1 cellular context compared by ENCODE assay signal in the genomic region with DNA sequence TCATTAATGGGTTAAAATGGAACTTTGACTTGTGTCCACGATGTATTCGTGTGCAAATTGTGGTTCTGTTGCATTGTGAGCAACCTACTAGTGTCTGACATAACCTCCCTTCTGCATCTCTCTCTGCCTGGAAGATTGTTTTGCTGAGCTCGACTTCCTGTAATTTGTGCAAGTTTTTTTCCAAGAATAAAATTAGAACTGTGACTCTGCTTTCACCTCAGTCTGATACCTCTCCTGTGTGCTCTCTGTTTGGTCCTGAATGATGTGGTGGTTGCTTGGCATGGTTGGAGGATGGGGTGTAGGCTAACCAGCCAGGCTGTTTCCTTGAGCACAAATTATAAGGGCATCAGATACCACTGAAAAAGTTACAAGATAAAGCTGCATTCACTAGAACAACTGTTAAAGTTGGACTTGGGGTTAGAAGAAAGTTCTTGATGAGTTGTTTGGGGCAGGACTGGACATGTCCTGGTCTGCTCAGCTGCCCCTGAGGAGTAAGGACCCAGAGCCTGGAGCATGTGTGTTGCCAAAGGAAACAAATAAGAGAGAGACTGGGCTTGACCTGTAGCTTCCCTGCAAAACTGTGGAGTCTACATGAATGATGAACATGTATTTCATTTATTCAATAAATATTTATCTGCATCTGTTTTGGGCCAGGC.
TF ChIP-seq lines count a peak whose summit lies in the region.

No MANE protein-coding gene starts in this region.

TF ChIP-seq in GM12878, 131 proteins besides CTCF, POLR2A, EP300 and RAD21:
- TF ChIP-seq, protein P1, sequence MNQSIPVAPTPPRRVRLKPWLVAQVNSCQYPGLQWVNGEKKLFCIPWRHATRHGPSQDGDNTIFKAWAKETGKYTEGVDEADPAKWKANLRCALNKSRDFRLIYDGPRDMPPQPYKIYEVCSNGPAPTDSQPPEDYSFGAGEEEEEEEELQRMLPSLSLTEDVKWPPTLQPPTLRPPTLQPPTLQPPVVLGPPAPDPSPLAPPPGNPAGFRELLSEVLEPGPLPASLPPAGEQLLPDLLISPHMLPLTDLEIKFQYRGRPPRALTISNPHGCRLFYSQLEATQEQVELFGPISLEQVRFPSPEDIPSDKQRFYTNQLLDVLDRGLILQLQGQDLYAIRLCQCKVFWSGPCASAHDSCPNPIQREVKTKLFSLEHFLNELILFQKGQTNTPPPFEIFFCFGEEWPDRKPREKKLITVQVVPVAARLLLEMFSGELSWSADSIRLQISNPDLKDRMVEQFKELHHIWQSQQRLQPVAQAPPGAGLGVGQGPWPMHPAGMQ (IDR thresholded peaks at IDR 0.05; ENCODE audit: borderline replicate concordance): no peak
- no peak for TF ChIP-seq RFX5 (IDR thresholded peaks at IDR 0.05; ENCODE audit: low read depth, low read length)
- TF ChIP-seq CREM (IDR thresholded peaks at IDR 0.05; ENCODE audit: low read depth): no peak
- 0 out of 2 replicates have a peak, but pooled peaks have one; percentile 16 for TF ChIP-seq MEF2A (IDR thresholded peaks at IDR 0.05; ENCODE audit: insufficient read depth, low read depth, low read length)
- peak; percentile 15; the same call in 1 of the 2 replicates for TF ChIP-seq RUNX3 (IDR thresholded peaks at IDR 0.05; ENCODE audit: low read length)
- TF ChIP-seq BCL3 (IDR thresholded peaks at IDR 0.05; ENCODE audit: borderline replicate concordance, insufficient read depth, low read depth, low read length, poor library complexity, severe bottlenecking): no peak
- TF ChIP-seq TCF12 (IDR thresholded peaks at IDR 0.05; ENCODE audit: low read depth, low read length): no peak
- TF ChIP-seq RB1 (IDR thresholded peaks at IDR 0.05; ENCODE audit: borderline replicate concordance): no peak
- TF ChIP-seq RBBP5 (conservative IDR thresholded peaks at IDR 0.05): no peak
- no peak for TF ChIP-seq ELK1 (IDR thresholded peaks at IDR 0.05; ENCODE audit: low read depth, low read length)
- TF ChIP-seq USF1 (IDR thresholded peaks at IDR 0.05; ENCODE audit: borderline replicate concordance, extremely low read length, insufficient read depth, low read depth, low read length): no peak
- no peak for TF ChIP-seq USF2 (IDR thresholded peaks at IDR 0.05; ENCODE audit: borderline replicate concordance, low read depth, low read length)
- no peak for TF ChIP-seq HDGF (IDR thresholded peaks at IDR 0.05)
- no peak for TF ChIP-seq NFIC (IDR thresholded peaks at IDR 0.05; ENCODE audit: low read depth, low read length)
- TF ChIP-seq, protein P2, sequence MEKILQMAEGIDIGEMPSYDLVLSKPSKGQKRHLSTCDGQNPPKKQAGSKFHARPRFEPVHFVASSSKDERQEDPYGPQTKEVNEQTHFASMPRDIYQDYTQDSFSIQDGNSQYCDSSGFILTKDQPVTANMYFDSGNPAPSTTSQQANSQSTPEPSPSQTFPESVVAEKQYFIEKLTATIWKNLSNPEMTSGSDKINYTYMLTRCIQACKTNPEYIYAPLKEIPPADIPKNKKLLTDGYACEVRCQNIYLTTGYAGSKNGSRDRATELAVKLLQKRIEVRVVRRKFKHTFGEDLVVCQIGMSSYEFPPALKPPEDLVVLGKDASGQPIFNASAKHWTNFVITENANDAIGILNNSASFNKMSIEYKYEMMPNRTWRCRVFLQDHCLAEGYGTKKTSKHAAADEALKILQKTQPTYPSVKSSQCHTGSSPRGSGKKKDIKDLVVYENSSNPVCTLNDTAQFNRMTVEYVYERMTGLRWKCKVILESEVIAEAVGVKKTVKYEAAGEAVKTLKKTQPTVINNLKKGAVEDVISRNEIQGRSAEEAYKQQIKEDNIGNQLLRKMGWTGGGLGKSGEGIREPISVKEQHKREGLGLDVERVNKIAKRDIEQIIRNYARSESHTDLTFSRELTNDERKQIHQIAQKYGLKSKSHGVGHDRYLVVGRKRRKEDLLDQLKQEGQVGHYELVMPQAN (conservative IDR thresholded peaks at IDR 0.05): no peak
- TF ChIP-seq BCLAF1 (IDR thresholded peaks at IDR 0.05): no peak
- no peak for TF ChIP-seq CREB1 (IDR thresholded peaks at IDR 0.05; ENCODE audit: low read depth)
- no peak for TF ChIP-seq IRF4 (IDR thresholded peaks at IDR 0.05; ENCODE audit: low read depth, low read length)
